In the genomic region with DNA sequence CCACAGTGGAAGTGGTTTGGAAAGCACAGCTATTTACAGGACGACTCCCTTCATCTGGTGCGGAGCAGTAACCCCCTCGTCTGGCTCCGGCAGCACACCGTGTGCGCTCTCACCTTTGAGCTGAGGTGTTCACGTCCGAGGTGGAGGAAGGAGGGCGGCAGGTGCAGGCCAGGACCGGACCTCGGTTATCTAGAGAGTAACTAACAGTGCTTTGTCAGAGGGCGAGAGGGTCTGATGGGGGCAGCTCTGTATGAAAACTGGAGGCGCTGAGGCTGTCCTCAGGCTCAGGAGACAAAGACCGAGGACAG, we compare ENCODE assay signal across 18 cellular contexts.
"Had no signal": no experiment of that assay in that cellular context is flagged by ENCODE, and none has a peak within 500 bp of the region (broad histone marks: within the 10 kb centered on the region; RNA-seq: fewer than 3 reads in every experiment).

No MANE protein-coding gene starts in this region.

- H3K36me3 ChIP-seq: breast epithelium, colonic mucosa, gastroesophageal sphincter, heart left ventricle, tibial artery had no signal

- H3K9me3 Mint-ChIP-seq: activated naive CD8-positive, alpha-beta T cell treated with anti-CD3 and anti-CD28 coated beads for 36 hours; activated T-cell treated with anti-CD3 and anti-CD28 coated beads, Interleukin-2, amount 50 U/mL, for 24 hours; activated T-helper 17 cell treated with anti-CD3 and anti-CD28 coated beads, Interleukin-2, amount 50 U/mL, for 72 hours; memory B cell; nephron; stimulated activated naive CD8-positive, alpha-beta T cell treated with anti-CD3 and anti-CD28 coated beads, Interleukin-15, amount 100 ng/mL, for 72 hours had no signal

- H3K4me3 Mint-ChIP-seq: activated naive CD8-positive, alpha-beta T cell treated with anti-CD3 and anti-CD28 coated beads for 36 hours; activated T-cell treated with anti-CD3 and anti-CD28 coated beads, Interleukin-2, amount 50 U/mL, for 24 hours; activated T-helper 17 cell treated with anti-CD3 and anti-CD28 coated beads, Interleukin-2, amount 50 U/mL, for 72 hours; memory B cell; nephron; stimulated activated naive CD8-positive, alpha-beta T cell treated with anti-CD3 and anti-CD28 coated beads, Interleukin-15, amount 100 ng/mL, for 72 hours had no signal

- H3K4me3 ChIP-seq: breast epithelium, colonic mucosa, dorsolateral prefrontal cortex, gastroesophageal sphincter, heart left ventricle, tibial artery had no signal

- H3K27me3 ChIP-seq: breast epithelium, colonic mucosa, dorsolateral prefrontal cortex, gastroesophageal sphincter, heart left ventricle, tibial artery had no signal

- DNase-seq: activated CD8-positive, alpha-beta memory T cell treated with anti-CD3 and anti-CD28 coated beads, Interleukin-2, amount 50 U/mL, for 4 hours; activated naive CD8-positive, alpha-beta T cell treated with anti-CD3 and anti-CD28 coated beads for 36 hours; activated T-cell treated with anti-CD3 and anti-CD28 coated beads, Interleukin-2, amount 50 U/mL, for 24 hours; colonic mucosa; heart left ventricle; occipital lobe; retina; stimulated activated CD4-positive, alpha-beta T cell treated with anti-CD3 and anti-CD28 coated beads, Interleukin-12 subunit alpha, Interleukin-12 subunit beta, amount 100 ng/mL, for 4 hours; stimulated activated naive CD8-positive, alpha-beta T cell treated with anti-CD3 and anti-CD28 coated beads, Interleukin-15, amount 100 ng/mL, for 72 hours; T-helper 9 cell; tibial artery had no signal

- H3K27ac Mint-ChIP-seq: activated naive CD8-positive, alpha-beta T cell treated with anti-CD3 and anti-CD28 coated beads for 36 hours; activated T-cell treated with anti-CD3 and anti-CD28 coated beads, Interleukin-2, amount 50 U/mL, for 24 hours; stimulated activated naive CD8-positive, alpha-beta T cell treated with anti-CD3 and anti-CD28 coated beads, Interleukin-15, amount 100 ng/mL, for 72 hours had no signal

- H3K36me3 Mint-ChIP-seq: activated naive CD8-positive, alpha-beta T cell treated with anti-CD3 and anti-CD28 coated beads for 36 hours had no signal

- H3K9me3 ChIP-seq: breast epithelium, colonic mucosa, gastroesophageal sphincter, heart left ventricle, tibial artery had no signal

- H3K27me3 Mint-ChIP-seq: activated naive CD8-positive, alpha-beta T cell treated with anti-CD3 and anti-CD28 coated beads for 36 hours; activated T-cell treated with anti-CD3 and anti-CD28 coated beads, Interleukin-2, amount 50 U/mL, for 24 hours; activated T-helper 17 cell treated with anti-CD3 and anti-CD28 coated beads, Interleukin-2, amount 50 U/mL, for 72 hours; memory B cell; stimulated activated naive CD8-positive, alpha-beta T cell treated with anti-CD3 and anti-CD28 coated beads, Interleukin-15, amount 100 ng/mL, for 72 hours had no signal

- H3K4me1 Mint-ChIP-seq: activated T-helper 17 cell treated with anti-CD3 and anti-CD28 coated beads, Interleukin-2, amount 50 U/mL, for 72 hours had no signal

- H3K27ac ChIP-seq: breast epithelium, colonic mucosa, dorsolateral prefrontal cortex, epithelial cell of prostate, gastroesophageal sphincter, tibial artery had no signal

- ATAC-seq: activated T-helper 17 cell treated with anti-CD3 and anti-CD28 coated beads, Interleukin-2, amount 50 U/mL, for 72 hours; gastroesophageal sphincter; heart left ventricle; stimulated activated naive CD8-positive, alpha-beta T cell treated with anti-CD3 and anti-CD28 coated beads, Interleukin-15, amount 100 ng/mL, for 72 hours had no signal

- H3K4me1 ChIP-seq: breast epithelium, colonic mucosa, tibial artery had no signal
